In genomic region chr4:72424006-72424405, GRCh38 we compare ENCODE assay signal across 34 cellular contexts.
"Had no signal": no experiment of that assay in that cellular context is flagged by ENCODE, and none has a peak within 500 bp of the region (broad histone marks: within the 10 kb centered on the region; RNA-seq: fewer than 3 reads in every experiment).

No MANE protein-coding gene starts in this region.

- H3K36me3 ChIP-seq: MG63 had no signal

- H3K27me3 ChIP-seq: MG63 had no signal

- DNase-seq: Karpas-422, Kasumi-1, MG63, MM.1S, MV-4-11, NCI-H1048, NCI-H1092, NCI-H1092 treated with DMSO at 0.1 percent for 48 hours, NCI-H1105, NCI-H1105 treated with DMSO at 0.1 percent for 48 hours, NCI-H1417, NCI-H1417 treated with DMSO at 0.1 percent for 48 hours, NCI-H1436, NCI-H1436 treated with DMSO at 0.1 percent for 48 hours, NCI-H146, NCI-H1694 treated with DMSO at 0.1 percent for 48 hours, NCI-H187, NCI-H187 treated with DMSO at 0.1 percent for 48 hours, NCI-H1930, NCI-H2029, NCI-H2029 treated with DMSO at 0.1 percent for 48 hours, NCI-H2081, NCI-H2081 treated with DMSO at 0.1 percent for 48 hours, NCI-H2107, NCI-H2171, NCI-H2171 treated with DMSO at 0.1 percent for 48 hours, NCI-H2227 treated with DMSO at 0.1 percent for 48 hours, NCI-H226, NCI-H345, NCI-H446, NCI-H446 treated with DMSO at 0.1 percent for 48 hours, NCI-H510A, NCI-H510A treated with DMSO at 0.1 percent for 48 hours, NCI-H524 had no signal

- H3K4me3 ChIP-seq: MG63 had no signal

- H3K9me3 ChIP-seq: MG63 had no signal
